ENCODE assay signal across 16 cellular contexts in genomic region chr2:100289020-100289419, GRCh38. TPM values are rescaled to one million over a fixed set of nuclear protein-coding genes. Genes with fewer than 3 reads are reported as not detected.
DNase-seq lines count a peak whose midpoint lies in the region; ATAC-seq lines count a peak whose summit lies in the region.
"Had no signal": no experiment of that assay in that cellular context is flagged by ENCODE, and none has a peak within 500 bp of the region (broad histone marks: within the 10 kb centered on the region; RNA-seq: fewer than 3 reads in every experiment).

No MANE protein-coding gene starts in this region.

- no peak overlapping the region for H2BK5ac ChIP-seq in mesenchymal stem cell (ENCODE audit: low read depth, low read length, poor library complexity, severe bottlenecking)

- no peak overlapping the region for H4K8ac ChIP-seq in mesenchymal stem cell (ENCODE audit: low read length)

- no peak overlapping the region for H4K91ac ChIP-seq in mesenchymal stem cell (ENCODE audit: low read length)

- H2AFZ ChIP-seq in mesenchymal stem cell (ENCODE audit: low read depth, low read length), result no peak overlapping the region

- H2AK5ac ChIP-seq in mesenchymal stem cell (ENCODE audit: low read length, severe bottlenecking), result no peak overlapping the region

- H3K27me3 ChIP-seq in mesenchymal stem cell (ENCODE audit: control insufficient read depth in 1 of 2, insufficient read depth in 1 of 2, low read length in 2 of 2), result peaks cover 0 to 3% of the 10 kb centered on the region in 2 experiments
- H3K27me3 ChIP-seq: SJSA1 had no signal

- no peaks in the 10 kb centered on the region for H3K9me3 ChIP-seq in KOPT-K1 (ENCODE audit: insufficient read depth, low read length, poor library complexity, severe bottlenecking)
- H3K9me3 ChIP-seq in T-helper 17 cell (ENCODE audit: control insufficient read depth, low read length, poor library complexity, severe bottlenecking), result no peaks in the 10 kb centered on the region
- no peaks in the 10 kb centered on the region for H3K9me3 ChIP-seq in mesenchymal stem cell (ENCODE audit: control insufficient read depth, low read length)
- H3K9me3 ChIP-seq: SJSA1 had no signal

- H3K4me2 ChIP-seq in mesenchymal stem cell (ENCODE audit: low read length, poor library complexity, severe bottlenecking), result no peak overlapping the region

- H3K23ac ChIP-seq in mesenchymal stem cell (ENCODE audit: low read length in 2 of 2), result no peak overlapping the region

- H3K4ac ChIP-seq in mesenchymal stem cell (ENCODE audit: low read depth in 1 of 2, low read length in 2 of 2), result no peak overlapping the region

- no peak overlapping the region for H3K4me3 ChIP-seq in mesenchymal stem cell (ENCODE audit: insufficient read depth in 1 of 2, low read depth in 1 of 2, low read length in 2 of 2)
- H3K4me3 ChIP-seq: GM12878, SJSA1 had no signal

- H3K9ac ChIP-seq in mesenchymal stem cell (ENCODE audit: low read length), result no peak overlapping the region

- H3K27me3 Mint-ChIP-seq in T-helper 17 cell, result peaks cover 8% of the 10 kb centered on the region

- H3K27ac Mint-ChIP-seq in T-helper 17 cell, result no peak overlapping the region

- H3K18ac ChIP-seq in mesenchymal stem cell (ENCODE audit: low read depth in 1 of 2, low read length in 2 of 2), result no peak overlapping the region

- 76% methylated on average over 6 of the region's 6 CpGs for WGBS in mesenchymal stem cell

- no peaks in the 10 kb centered on the region for H3K36me3 ChIP-seq in KOPT-K1 (ENCODE audit: insufficient read depth, low read length)
- H3K36me3 ChIP-seq in mesenchymal stem cell (ENCODE audit: control insufficient read depth in 1 of 2, insufficient read depth in 2 of 2, low read depth in 1 of 2, low read length in 2 of 2), result no peaks in the 10 kb centered on the region
- H3K36me3 ChIP-seq: SJSA1 had no signal

- no peak overlapping the region for H2BK120ac ChIP-seq in mesenchymal stem cell (ENCODE audit: low read depth, low read length)

- H3K4me3 Mint-ChIP-seq in T-helper 17 cell, result no peak overlapping the region

- no peak overlapping the region for H2BK15ac ChIP-seq in mesenchymal stem cell (ENCODE audit: low read depth, poor library complexity, severe bottlenecking)

- no peaks in the 10 kb centered on the region for H3K4me1 Mint-ChIP-seq in T-helper 17 cell

- H3K27ac ChIP-seq in KOPT-K1 (ENCODE audit: low read depth, low read length, poor library complexity, severe bottlenecking) (peak overlapping the region; percentile 24), mesenchymal stem cell (ENCODE audit: low read length, poor library complexity, severe bottlenecking) (no peak overlapping the region)
- H3K27ac ChIP-seq: SJSA1 had no signal

- peak; percentile 18 for DNase-seq in EH (ENCODE audit: low read depth)
- no peak for DNase-seq in T-helper 17 cell
- DNase-seq in mesenchymal stem cell, result peak; percentile 21
- no peak for DNase-seq in stimulated activated CD4-positive, alpha-beta T cell treated with anti-CD3 and anti-CD28 coated beads, Interleukin-12 subunit alpha, Interleukin-12 subunit beta, amount 100 ng/mL, for 4 hours
- DNase-seq: DMS 273 treated with DMSO at 0.1 percent for 48 hours, HCEC 1CT, NCI-H1930, NCI-H2171, NCI-H510A, NCI-H82, RPMI8226 had no signal

- H3K4me1 ChIP-seq in mesenchymal stem cell (ENCODE audit: control insufficient read depth, insufficient read depth, low read depth, low read length), result peaks cover 32% of the 10 kb centered on the region

- H2BK12ac ChIP-seq in mesenchymal stem cell (ENCODE audit: low read length in 2 of 2), result no peak overlapping the region

- no peaks in the 10 kb centered on the region for H3K79me1 ChIP-seq in mesenchymal stem cell (replicated peaks; ENCODE audit: low read length, poor library complexity, severe bottlenecking)

- ATAC-seq in T-helper 17 cell (peak; percentile 38), GM18517 (IDR thresholded peaks at IDR 0.05; ENCODE audit: unreplicated experiment) (no peak), GM18867 (IDR thresholded peaks at IDR 0.05; ENCODE audit: unreplicated experiment) (no peak)
- ATAC-seq: GM12878 had no signal

- no peak overlapping the region for H3K14ac ChIP-seq in mesenchymal stem cell (ENCODE audit: low read length in 2 of 2)

- no peaks in the 10 kb centered on the region for H3K36me3 Mint-ChIP-seq in T-helper 17 cell (ENCODE audit: low read depth)

RNA-seq across cellular contexts. Expression of gene LONRF2, which starts 33.3 kb away (rescaled TPM):
- total RNA-seq in T-helper 17 cell, result under 1 TPM; 0.12 to 0.18 TPM
- 0.06 TPM for polyA plus RNA-seq in mesenchymal stem cell (2013, experiment 1 of 2)
- polyA plus RNA-seq in mesenchymal stem cell (2013, experiment 2 of 2), result 0.04 TPM
- total RNA-seq: SJSA1 had no signal

Comparison
In these comparisons a context has a peak if more than half of its experiments do, and no peak if none do; other contexts are left out.
1. DNase-seq: peak in EH (single experiment) and mesenchymal stem cell (single experiment); none in T-helper 17 cell (0 of 3) and stimulated activated CD4-positive, alpha-beta T cell treated with anti-CD3 and anti-CD28 coated beads, Interleukin-12 subunit alpha, Interleukin-12 subunit beta, amount 100 ng/mL, for 4 hours (single experiment).